16 cellular contexts compared by ENCODE assay signal in genomic region chr14:87996276-87996592, GRCh38. TPM values are rescaled to one million over a fixed set of nuclear protein-coding genes. Genes with fewer than 3 reads are reported as not detected.
A peak's percentile ranks its signal among the peaks of the same experiment; 100 is the strongest.
DNase-seq lines count a peak whose midpoint lies in the region; ATAC-seq and TF ChIP-seq lines count a peak whose summit lies in the region.
"Had no signal": no experiment of that assay in that cellular context is flagged by ENCODE, and none has a peak within 500 bp of the region (broad histone marks: within the 10 kb centered on the region; RNA-seq: fewer than 3 reads in every experiment).

No MANE protein-coding gene starts in this region.

- TF ChIP-seq POLR2A in esophagus squamous epithelium (IDR thresholded peaks at IDR 0.05): no peak

- POLR2A ChIA-PET in CD4-positive, alpha-beta T cell (lab: Charles Lee): interaction anchor here (5.6 kb wide), 1 partner anchor 8 kb away, joined by 245 read pairs; the partner anchor contains the start of gene GPR65

- no peaks in the 10 kb centered on the region for H3K27me3 ChIP-seq in CD4-positive, alpha-beta T cell (ENCODE audit: control insufficient read depth, insufficient read depth, low read length)
- no peaks in the 10 kb centered on the region for H3K27me3 ChIP-seq in SJSA1 (replicated peaks)
- H3K27me3 ChIP-seq in effector memory CD4-positive, alpha-beta T cell (replicated peaks; ENCODE audit: control insufficient read depth, insufficient read depth, low read length, poor library complexity, severe bottlenecking): no peaks in the 10 kb centered on the region
- H3K27me3 ChIP-seq in esophagus squamous epithelium: no peaks in the 10 kb centered on the region

- no peak for DNase-seq in CD4-positive, alpha-beta T cell
- DNase-seq in SJSA1 (ENCODE audit: low read depth in 1 of 2, low spot score in 2 of 2) (no peak), esophagus squamous epithelium (lab: John Stamatoyannopoulos, UW) (no peak), NOMO-1 treated with DMSO at 0.1 percent for 48 hours (lab: John Stamatoyannopoulos, UW; ENCODE audit: unreplicated experiment) (no peak), ACHN (no peak)
- no peak for DNase-seq in effector memory CD4-positive, alpha-beta T cell
- DNase-seq: HCEC 1CT; left colon; NCI-H1092 treated with DMSO at 0.1 percent for 48 hours; NCI-H446 treated with DMSO at 0.1 percent for 48 hours; PC-9; posterior cingulate gyrus; stimulated activated CD4-positive, alpha-beta T cell treated with anti-CD3 and anti-CD28 coated beads, Interleukin-2, amount 100 ng/mL, for 24 hours had no signal

- no peaks in the 10 kb centered on the region for H3K9me3 ChIP-seq in CD4-positive, alpha-beta T cell (ENCODE audit: control insufficient read depth, low read length)
- H3K9me3 ChIP-seq in SJSA1 (replicated peaks) (no peaks in the 10 kb centered on the region), esophagus squamous epithelium (no peaks in the 10 kb centered on the region)
- no peaks in the 10 kb centered on the region for H3K9me3 ChIP-seq in effector memory CD4-positive, alpha-beta T cell (ENCODE audit: control insufficient read depth, low read length)

- H3K27ac ChIP-seq in CD4-positive, alpha-beta T cell (ENCODE audit: low read depth, low read length): no peak overlapping the region
- peak overlapping the region; percentile 71 for H3K27ac ChIP-seq in SJSA1
- peak overlapping the region; percentile 87 for H3K27ac ChIP-seq in effector memory CD4-positive, alpha-beta T cell (ENCODE audit: insufficient read depth, low read length, poor library complexity, severe bottlenecking)
- H3K27ac ChIP-seq in esophagus squamous epithelium: no peak overlapping the region
- H3K27ac ChIP-seq: PC-9 had no signal

- H3K27me3 Mint-ChIP-seq in CD4-positive, alpha-beta T cell: no peaks in the 10 kb centered on the region
- H3K27me3 Mint-ChIP-seq in nephron (ENCODE audit: low read depth): no peaks in the 10 kb centered on the region

- ATAC-seq in CD4-positive, alpha-beta T cell (ENCODE audit: poor library complexity): no peak
- ATAC-seq in HG03378 (IDR thresholded peaks at IDR 0.05; ENCODE audit: unreplicated experiment): no peak
- ATAC-seq: left colon had no signal

- intact Hi-C loops in CD4-positive, alpha-beta T cell (cut with DNase I, micrococcal nuclease): no loop called here
- intact Hi-C loops in esophagus squamous epithelium (cut with DNase I): no loop called here

- in situ Hi-C loops in ACHN (cut with HindIII; ENCODE audit: low pct_ligation_motif_present, low pct_unique_long_range_greater_than_20kb, low sequenced_read_pairs): no loop called here

- 62 to 64% methylated on average over 1 of the region's 1 CpG for WGBS in esophagus squamous epithelium, 2 donors

- H3K4me1 ChIP-seq in SJSA1 (replicated peaks): peaks cover 29% of the 10 kb centered on the region
- H3K4me1 ChIP-seq in effector memory CD4-positive, alpha-beta T cell (ENCODE audit: control insufficient read depth, insufficient read depth, low read length, poor library complexity, severe bottlenecking): peaks cover 11% of the 10 kb centered on the region
- H3K4me1 ChIP-seq in esophagus squamous epithelium: peaks cover 0 to 24% (median 7%) of the 10 kb centered on the region in 3 donors

- TF ChIP-seq CTCF in CD4-positive, alpha-beta T cell (IDR thresholded peaks at IDR 0.05): no peak
- no peak for TF ChIP-seq CTCF in nephron (IDR thresholded peaks at IDR 0.05; ENCODE audit: unreplicated experiment in 3 of 3)
- TF ChIP-seq CTCF in esophagus squamous epithelium (IDR thresholded peaks at IDR 0.05): no peak

- H3K4me1 Mint-ChIP-seq in CD4-positive, alpha-beta T cell (ENCODE audit: low read depth): peaks cover 50% of the 10 kb centered on the region
- peaks cover 49% of the 10 kb centered on the region for H3K4me1 Mint-ChIP-seq in nephron

- H3K4me3 ChIP-seq in SJSA1 (no peak overlapping the region), esophagus squamous epithelium (no peak overlapping the region)
- H3K4me3 ChIP-seq in effector memory CD4-positive, alpha-beta T cell (ENCODE audit: insufficient read depth, low read depth, low read length, poor library complexity, severe bottlenecking): no peak overlapping the region
- H3K4me3 ChIP-seq: PC-9 had no signal

- H3K4me3 Mint-ChIP-seq in CD4-positive, alpha-beta T cell: no peak overlapping the region
- H3K4me3 Mint-ChIP-seq in nephron: peak overlapping the region in 1 of 3 experiments; percentile 14

- CTCF ChIA-PET in CD4-positive, alpha-beta T cell (lab: Charles Lee): interaction anchor here (1.2 kb wide), 1 partner anchor 18 kb away, joined by 3 read pairs; no protein-coding TSS in a partner anchor

- H3K9me3 Mint-ChIP-seq in CD4-positive, alpha-beta T cell: no peaks in the 10 kb centered on the region
- no peaks in the 10 kb centered on the region for H3K9me3 Mint-ChIP-seq in nephron

- no peaks in the 10 kb centered on the region for H3K36me3 ChIP-seq in SJSA1
- no peaks in the 10 kb centered on the region for H3K36me3 ChIP-seq in effector memory CD4-positive, alpha-beta T cell (ENCODE audit: control insufficient read depth, insufficient read depth, low read length)
- H3K36me3 ChIP-seq in esophagus squamous epithelium: no peaks in the 10 kb centered on the region

- H3K36me3 Mint-ChIP-seq in CD4-positive, alpha-beta T cell (ENCODE audit: low read depth): no peaks in the 10 kb centered on the region
- no peaks in the 10 kb centered on the region for H3K36me3 Mint-ChIP-seq in nephron (ENCODE audit: low read depth)

- H3K27ac Mint-ChIP-seq in CD4-positive, alpha-beta T cell: peak overlapping the region; percentile 99
- peak overlapping the region; percentile 80 to 96 (median 81) for H3K27ac Mint-ChIP-seq in nephron

RNA-seq across cellular contexts. Expression of gene GALC, which starts 3.3 kb away (rescaled TPM):
- 10 to 100 TPM; 14.7 to 14.9 TPM for total RNA-seq in CD4-positive, alpha-beta T cell
- total RNA-seq in SJSA1 (2014; rRNA removed; shearing (Covaris generic)): 22.3 and 25.8 TPM in 2 replicates
- total RNA-seq in esophagus squamous epithelium: 10 to 100 TPM in 2 of 4 donors, 1 to 10 TPM in 2; 3.4 to 15.8 (median 10.8) TPM
- total RNA-seq: HT1080 had no signal

RNA-seq across cellular contexts. Expression of gene GPR65, which starts 8.7 kb away (rescaled TPM):
- total RNA-seq in CD4-positive, alpha-beta T cell: 10 to 100 TPM; 10.5 to 10.7 TPM
- total RNA-seq in SJSA1 (2014; rRNA removed; shearing (Covaris generic)): 1.9 and 2.2 TPM in 2 replicates
- total RNA-seq in esophagus squamous epithelium: 1 to 10 TPM in 2 of 4 donors, under 1 TPM in 2; 0.34 to 1.4 (median 0.75) TPM
- total RNA-seq: HT1080, PC-9 had no signal

Comparison
In these comparisons a context has a peak if more than half of its experiments do, and no peak if none do; other contexts are left out.
1. H3K27ac ChIP-seq: peak in SJSA1 (single experiment) and effector memory CD4-positive, alpha-beta T cell (single experiment); none in CD4-positive, alpha-beta T cell (single experiment) and esophagus squamous epithelium (0 of 4).